Comparison of ENCODE assay signal across 22 cellular contexts in genomic region chr2:25115249-25115883, GRCh38. TPM values are rescaled to one million over a fixed set of nuclear protein-coding genes. Genes with fewer than 3 reads are reported as not detected.
"Had no signal": no experiment of that assay in that cellular context is flagged by ENCODE, and none has a peak within 500 bp of the region (broad histone marks: within the 10 kb centered on the region; RNA-seq: fewer than 3 reads in every experiment).

No MANE protein-coding gene starts in this region.

- H3K9me3 Mint-ChIP-seq: dendritic cell treated with granulocyte-macrophage colony-stimulating factor and Interleukin-4, amounts not matched to agents 40 ng/mL and 50 ng/mL, for 4 days; effector memory CD8-positive, alpha-beta T cell; naive thymus-derived CD8-positive, alpha-beta T cell; stimulated activated naive B cell treated with anti-CD40 and anti-IgM and Interleukin-4, amounts not matched to agents 10 μg/mL and 1 μg/mL and 100 μg/mL, for 72 hours; stimulated activated naive CD8-positive, alpha-beta T cell treated with anti-CD3 and anti-CD28 coated beads, Interleukin-15, amount 100 ng/mL, for 72 hours had no signal

- H3K27ac ChIP-seq: epithelial cell of prostate, esophagus squamous epithelium, gastroesophageal sphincter, neutrophil, psoas muscle, testis, tibial nerve, upper lobe of right lung, vagina had no signal

- H3K4me1 Mint-ChIP-seq: naive thymus-derived CD8-positive, alpha-beta T cell; stimulated activated naive B cell treated with anti-CD40 and anti-IgM and Interleukin-4, amounts not matched to agents 10 μg/mL and 1 μg/mL and 100 μg/mL, for 72 hours had no signal

- H3K9me3 ChIP-seq: esophagus squamous epithelium, gastroesophageal sphincter, neutrophil, psoas muscle, testis, tibial nerve, upper lobe of right lung, vagina had no signal

- H3K27ac Mint-ChIP-seq: dendritic cell treated with granulocyte-macrophage colony-stimulating factor and Interleukin-4, amounts not matched to agents 40 ng/mL and 50 ng/mL, for 4 days; effector memory CD8-positive, alpha-beta T cell; naive thymus-derived CD8-positive, alpha-beta T cell; stimulated activated naive CD8-positive, alpha-beta T cell treated with anti-CD3 and anti-CD28 coated beads, Interleukin-15, amount 100 ng/mL, for 72 hours had no signal

- H3K36me3 Mint-ChIP-seq: naive thymus-derived CD8-positive, alpha-beta T cell; stimulated activated naive B cell treated with anti-CD40 and anti-IgM and Interleukin-4, amounts not matched to agents 10 μg/mL and 1 μg/mL and 100 μg/mL, for 72 hours had no signal

- H3K4me1 ChIP-seq: esophagus squamous epithelium, gastroesophageal sphincter, psoas muscle, testis, tibial nerve, upper lobe of right lung, vagina had no signal

- H3K4me3 ChIP-seq: esophagus squamous epithelium, gastroesophageal sphincter, psoas muscle, testis, tibial nerve, upper lobe of right lung, vagina had no signal

- H3K27me3 ChIP-seq: esophagus squamous epithelium, gastroesophageal sphincter, neutrophil, testis, tibial nerve, upper lobe of right lung, vagina had no signal

- FAIRE-seq: kidney had no signal

- DNase-seq: effector memory CD8-positive, alpha-beta T cell; esophagus squamous epithelium; kidney; left cardiac atrium; mesendoderm; naive thymus-derived CD8-positive, alpha-beta T cell; psoas muscle; retina; stimulated activated CD4-positive, alpha-beta T cell treated with anti-CD3 and anti-CD28 coated beads, Interleukin-2, amount 100 ng/mL, for 24 hours; stimulated activated CD4-positive, alpha-beta T cell treated with anti-CD3 and anti-CD28 coated beads, Interleukin-4, amount 100 ng/mL, for 4 hours; stimulated activated naive B cell treated with anti-CD40 and anti-IgM and Interleukin-4, amounts not matched to agents 10 μg/mL and 1 μg/mL and 100 μg/mL, for 72 hours; stimulated activated naive CD8-positive, alpha-beta T cell treated with anti-CD3 and anti-CD28 coated beads, Interleukin-15, amount 100 ng/mL, for 72 hours; testis; upper lobe of right lung had no signal

- H3K4me3 Mint-ChIP-seq: dendritic cell treated with granulocyte-macrophage colony-stimulating factor and Interleukin-4, amounts not matched to agents 40 ng/mL and 50 ng/mL, for 4 days; effector memory CD8-positive, alpha-beta T cell; naive thymus-derived CD8-positive, alpha-beta T cell; stimulated activated naive B cell treated with anti-CD40 and anti-IgM and Interleukin-4, amounts not matched to agents 10 μg/mL and 1 μg/mL and 100 μg/mL, for 72 hours; stimulated activated naive CD8-positive, alpha-beta T cell treated with anti-CD3 and anti-CD28 coated beads, Interleukin-15, amount 100 ng/mL, for 72 hours had no signal

- H3K36me3 ChIP-seq: esophagus squamous epithelium, gastroesophageal sphincter, neutrophil, upper lobe of right lung, vagina had no signal

- ATAC-seq: effector memory CD8-positive, alpha-beta T cell; gastroesophageal sphincter; left cardiac atrium; naive thymus-derived CD8-positive, alpha-beta T cell; psoas muscle; sciatic nerve; stimulated activated naive B cell treated with anti-CD40 and anti-IgM and Interleukin-4, amounts not matched to agents 10 μg/mL and 1 μg/mL and 100 μg/mL, for 72 hours; stimulated activated naive CD8-positive, alpha-beta T cell treated with anti-CD3 and anti-CD28 coated beads, Interleukin-15, amount 100 ng/mL, for 72 hours had no signal

RNA-seq across cellular contexts. Expression of gene POMC, which starts 53.0 kb away (rescaled TPM):
- polyA plus RNA-seq: neural cell had no signal
